ENCODE assay signal across 26 cellular contexts in genomic region chr2:190941571-190941970, GRCh38.
"Had no signal": no experiment of that assay in that cellular context is flagged by ENCODE, and none has a peak within 500 bp of the region (broad histone marks: within the 10 kb centered on the region; RNA-seq: fewer than 3 reads in every experiment).

No MANE protein-coding gene starts in this region.

- H3K4me3 ChIP-seq: dorsolateral prefrontal cortex, gastrocnemius medialis, lung, mucosa of descending colon, pancreas, smooth muscle cell, testis, tibial artery had no signal

- H3K4me2 ChIP-seq: smooth muscle cell had no signal

- FAIRE-seq: keratinocyte had no signal

- H3K36me3 ChIP-seq: gastrocnemius medialis, neutrophil, pancreas, tibial artery had no signal

- H3K27me3 ChIP-seq: dorsolateral prefrontal cortex, gastrocnemius medialis, neutrophil, pancreas, testis, tibial artery had no signal

- H3K27ac ChIP-seq: dorsolateral prefrontal cortex, epithelial cell of prostate, gastrocnemius medialis, neutrophil, testis had no signal

- ATAC-seq: esophagus mucosa; gastrocnemius medialis; mucosa of descending colon; natural killer cell treated with Interleukin-12 subunit alpha and Interleukin-12 subunit beta and Interleukin-15 and Interleukin-18, amount 100 ng/mL, for 72 hours; pancreas; sciatic nerve had no signal

- H3K9me3 ChIP-seq: gastrocnemius medialis, mucosa of descending colon, neutrophil, pancreas, testis, tibial artery had no signal

- DNase-seq: dorsolateral prefrontal cortex; effector CD4-positive, alpha-beta T cell; endodermal cell; foreskin fibroblast; gastrocnemius medialis; head of caudate nucleus; mucosa of descending colon; naive B cell; pancreas; retina; stimulated activated CD4-positive, alpha-beta T cell treated with anti-CD3 and anti-CD28 coated beads, Interleukin-12 subunit alpha, Interleukin-12 subunit beta, amount 100 ng/mL, for 4 hours; stimulated activated CD4-positive, alpha-beta T cell treated with anti-CD3 and anti-CD28 coated beads, Interleukin-1b, Interleukin-23, amount 100 ng/mL, for 48 hours; stimulated activated CD4-positive, alpha-beta T cell treated with anti-CD3 and anti-CD28 coated beads, Interleukin-4, amount 100 ng/mL, for 1 hour; stimulated activated CD8-positive, alpha-beta memory T cell treated with anti-CD3 and anti-CD28 coated beads, Interleukin-4, amount 100 ng/mL, for 48 hours; stimulated activated naive CD4-positive, alpha-beta T cell; substantia nigra; testis; tibial artery had no signal
